Comparison of ENCODE assay signal across 19 cellular contexts in the genomic region with DNA sequence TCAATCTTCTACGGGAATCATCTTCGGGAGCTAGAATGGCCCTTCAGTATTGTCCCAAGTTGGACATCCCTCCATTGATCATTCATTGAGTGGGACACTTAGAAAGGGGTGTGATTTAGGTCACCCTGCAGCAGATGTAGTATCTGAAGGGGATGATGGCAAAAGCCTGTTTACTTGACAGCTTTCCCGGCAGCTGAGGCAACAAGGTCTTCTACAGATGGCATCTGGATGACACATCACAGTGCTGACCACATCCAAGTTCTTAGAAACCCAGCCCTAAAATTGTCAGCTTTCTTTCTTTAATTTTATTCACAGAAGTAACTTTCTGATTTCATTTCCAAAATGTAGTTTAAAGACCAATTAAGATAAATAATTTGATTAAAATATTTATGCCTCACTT.
"Had no signal": no experiment of that assay in that cellular context is flagged by ENCODE, and none has a peak within 500 bp of the region (broad histone marks: within the 10 kb centered on the region; RNA-seq: fewer than 3 reads in every experiment).

No MANE protein-coding gene starts in this region.

- H3K27me3 ChIP-seq: esophagus squamous epithelium, tibial artery, vagina had no signal

- H3K36me3 ChIP-seq: esophagus squamous epithelium, tibial artery, vagina had no signal

- ATAC-seq: activated CD8-positive, alpha-beta T cell treated with anti-CD3 and anti-CD28 coated beads for 36 hours; activated T-helper 17 cell treated with anti-CD3 and anti-CD28 coated beads, Interleukin-2, amount 50 U/mL, for 72 hours; effector memory CD8-positive, alpha-beta T cell; mucosa of descending colon; stimulated activated naive CD8-positive, alpha-beta T cell treated with anti-CD3 and anti-CD28 coated beads, Interleukin-15, Interleukin-2, amounts not matched to agents 100 U/mL and 50 U/mL, for 24 hours had no signal

- H3K27ac ChIP-seq: esophagus squamous epithelium, skin epidermis, tibial artery, vagina had no signal

- H3K4me3 ChIP-seq: esophagus squamous epithelium, mucosa of descending colon, skin epidermis, tibial artery, vagina had no signal

- H3K4me1 ChIP-seq: esophagus squamous epithelium, tibial artery, vagina had no signal

- H3K9me3 ChIP-seq: esophagus squamous epithelium, mucosa of descending colon, tibial artery, vagina had no signal

- DNase-seq: activated CD4-positive, alpha-beta T cell treated with anti-CD3 and anti-CD28 coated beads for 48 hours; activated CD4-positive, CD25-positive, alpha-beta regulatory T cell; activated CD8-positive, alpha-beta T cell treated with anti-CD3 and anti-CD28 coated beads for 36 hours; activated naive CD4-positive, alpha-beta T cell treated with Interleukin-2 at 50 U/mL for 16 hours; activated naive CD8-positive, alpha-beta T cell treated with anti-CD3 and anti-CD28 coated beads, Interleukin-2, amount 10 ng/mL, durations not matched to agents 7 days and 5 days; activated T-cell treated with anti-CD3 and anti-CD28 coated beads, Interleukin-2, amount 50 U/mL, for 1 hour; amygdala; caudate nucleus; effector memory CD8-positive, alpha-beta T cell; esophagus squamous epithelium; mesenchymal stem cell; mucosa of descending colon; naive B cell; stimulated activated naive CD8-positive, alpha-beta T cell treated with anti-CD3 and anti-CD28 coated beads, Interleukin-15, Interleukin-2, amounts not matched to agents 100 U/mL and 50 U/mL, for 24 hours; substantia nigra; tibial artery had no signal
